Comparison of ENCODE assay signal across 8 cellular contexts in the genomic region with DNA sequence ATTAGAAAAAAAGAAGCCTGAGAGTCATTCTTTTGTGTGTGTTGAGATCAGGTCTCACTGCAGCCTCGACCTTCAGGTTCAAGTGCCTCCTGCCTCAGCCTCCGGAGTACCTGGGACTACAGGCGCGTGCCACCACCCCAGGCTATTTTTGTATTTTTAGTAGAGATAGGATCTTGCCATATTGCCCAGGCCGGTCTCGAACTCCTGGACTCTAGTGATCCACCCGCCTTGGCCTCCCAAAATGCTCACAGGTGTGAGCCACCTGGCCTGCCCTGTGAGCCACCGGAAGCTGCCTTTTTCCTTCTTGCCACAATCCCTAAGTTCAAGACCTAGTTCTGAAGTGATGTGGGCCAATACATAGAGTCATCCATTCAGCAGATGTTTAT. TPM values are rescaled to one million over a fixed set of nuclear protein-coding genes. Genes with fewer than 3 reads are reported as not detected.
DNase-seq lines count a peak whose midpoint lies in the region; ATAC-seq and TF ChIP-seq lines count a peak whose summit lies in the region.

No MANE protein-coding gene starts in this region.

- H3K36me3 ChIP-seq in BLaER1 (no peaks in the 10 kb centered on the region), ectodermal cell (ENCODE audit: control insufficient read depth, insufficient read depth, low read length) (no peaks in the 10 kb centered on the region)

- peaks cover 21% of the 10 kb centered on the region for H3K4me1 Mint-ChIP-seq in nephron

- no peak for TF ChIP-seq CTCF in NB4 (IDR thresholded peaks at IDR 0.05; ENCODE audit: low read depth, low read length)
- TF ChIP-seq CTCF in nephron (IDR thresholded peaks at IDR 0.05; ENCODE audit: unreplicated experiment in 3 of 3): no peak

- H3K27me3 ChIP-seq in BLaER1 (no peaks in the 10 kb centered on the region), ectodermal cell (ENCODE audit: control insufficient read depth, insufficient read depth, low read length, poor library complexity, severe bottlenecking) (no peaks in the 10 kb centered on the region)

- TF ChIP-seq POLR2A in NB4 (IDR thresholded peaks at IDR 0.05; ENCODE audit: extremely low read depth, insufficient read length): no peak

- H4K20me1 ChIP-seq in BLaER1: no peaks in the 10 kb centered on the region

- no peak for DNase-seq in NB4 (ENCODE audit: low read depth)
- DNase-seq in HPDE6-E6E7 (ENCODE audit: extremely low spot score): no peak
- DNase-seq in GDM1 (lab: John Stamatoyannopoulos, UW): no peak
- DNase-seq in amniotic stem cell (lab: John Stamatoyannopoulos, UW): no peak

- no peaks in the 10 kb centered on the region for H3K9me3 ChIP-seq in BLaER1
- H3K9me3 ChIP-seq in ectodermal cell (ENCODE audit: control insufficient read depth, low read length): no peaks in the 10 kb centered on the region

- H3K4me1 ChIP-seq in BLaER1: 0 out of 2 replicates have a peak, but pooled peaks cover 4% of the 10 kb centered on the region
- no peaks in the 10 kb centered on the region for H3K4me1 ChIP-seq in ectodermal cell (ENCODE audit: control insufficient read depth, insufficient read depth, low read length)

- H3K4me3 ChIP-seq in BLaER1 (peak overlapping the region; percentile 76), NB4 (ENCODE audit: low read depth, low read length) (peak overlapping the region; percentile 32), ectodermal cell (ENCODE audit: insufficient read depth, low read depth, low read length) (peak overlapping the region; percentile 61)

- WGBS in ectodermal cell, 2 experiments: 85 to 87% methylated on average over 8 of the region's 8 CpGs

- H3K4me3 Mint-ChIP-seq in nephron: peak overlapping the region; percentile 95 to 99 (median 95)

- no peaks in the 10 kb centered on the region for H3K27me3 Mint-ChIP-seq in nephron (ENCODE audit: low read depth)

- H3K9me3 Mint-ChIP-seq in nephron: no peaks in the 10 kb centered on the region

- H3K4me2 ChIP-seq in BLaER1: peak overlapping the region; percentile 65

- H3K9ac ChIP-seq in BLaER1: peak overlapping the region; percentile 90

- ATAC-seq in HG02642 (IDR thresholded peaks at IDR 0.05; ENCODE audit: poor library complexity, unreplicated experiment): no peak

- peak overlapping the region; percentile 99 to 100 (median 100) for H3K27ac Mint-ChIP-seq in nephron

- H3K27ac ChIP-seq in BLaER1: peak overlapping the region; percentile 96
- H3K27ac ChIP-seq in ectodermal cell (ENCODE audit: insufficient read depth, low read depth, low read length, poor library complexity, severe bottlenecking): no peak overlapping the region

- H3K36me3 Mint-ChIP-seq in nephron (ENCODE audit: low read depth): no peaks in the 10 kb centered on the region

RNA-seq across cellular contexts. Expression of a gene that starts 0.4 kb away (rescaled TPM):
- 5.6 TPM for polyA plus RNA-seq in ectodermal cell (2013, experiment 1 of 4)
- 6.8 TPM for polyA plus RNA-seq in ectodermal cell (2013, experiment 2 of 4)
- 5.3 TPM for polyA plus RNA-seq in ectodermal cell (2013, experiment 3 of 4)
- polyA plus RNA-seq in ectodermal cell (2013, experiment 4 of 4): 7.4 TPM

RNA-seq across cellular contexts. Expression of a gene that starts 50.6 kb away (rescaled TPM):
- not detected for polyA plus RNA-seq in ectodermal cell (2013, experiment 1 of 4)
- 0.48 TPM for polyA plus RNA-seq in ectodermal cell (2013, experiment 2 of 4)
- polyA plus RNA-seq in ectodermal cell (2013, experiment 3 of 4): not detected
- polyA plus RNA-seq in ectodermal cell (2013, experiment 4 of 4): 0.20 TPM
